Comparison of ENCODE assay signal across 1 cellular context in genomic region chr22:45242778-45243191, GRCh38.
TF ChIP-seq lines count a peak whose summit lies in the region.

No MANE protein-coding gene starts in this region.

TF ChIP-seq in H1, 55 proteins besides CTCF, POLR2A, EP300 and RAD21:
- TF ChIP-seq RBBP5 (IDR thresholded peaks at IDR 0.05; ENCODE audit: borderline replicate concordance, low read depth, low read length), result no peak
- no peak for TF ChIP-seq CBX8 (IDR thresholded peaks at IDR 0.05; ENCODE audit: borderline replicate concordance, low read depth, low read length)
- TF ChIP-seq SP2 (IDR thresholded peaks at IDR 0.05; ENCODE audit: low read length), result no peak
- no peak for TF ChIP-seq ZNF274 (IDR thresholded peaks at IDR 0.05; ENCODE audit: borderline replicate concordance, extremely low read depth, low read length)
- no peak for TF ChIP-seq SIN3A (conservative IDR thresholded peaks at IDR 0.05 in 1 of 2, IDR thresholded peaks at IDR 0.05 in 1 of 2; ENCODE audit: low read depth in 1 of 2, low read length in 2 of 2)
- TF ChIP-seq SRF (IDR thresholded peaks at IDR 0.05; ENCODE audit: low read depth, low read length), result no peak
- no peak for TF ChIP-seq SUZ12 (IDR thresholded peaks at IDR 0.05; ENCODE audit: low read length)
- TF ChIP-seq TAF1 (IDR thresholded peaks at IDR 0.05; ENCODE audit: low read depth, low read length), result no peak
- TF ChIP-seq RNF2 (IDR thresholded peaks at IDR 0.05; ENCODE audit: borderline replicate concordance, low read depth, low read length, missing control alignments, poor library complexity, severe bottlenecking), result no peak
- TF ChIP-seq SIRT6 (IDR thresholded peaks at IDR 0.05; ENCODE audit: low read length), result no peak
- no peak for TF ChIP-seq FOSL1 (IDR thresholded peaks at IDR 0.05; ENCODE audit: insufficient read depth, low read depth, low read length)
- TF ChIP-seq RFX5 (IDR thresholded peaks at IDR 0.05; ENCODE audit: borderline replicate concordance, low read depth, low read length), result no peak
- TF ChIP-seq YY1 (IDR thresholded peaks at IDR 0.05; ENCODE audit: low read depth, low read length), result no peak
- TF ChIP-seq CHD2 (IDR thresholded peaks at IDR 0.05; ENCODE audit: low read length), result no peak
